ENCODE assay signal across 26 cellular contexts in the genomic region with DNA sequence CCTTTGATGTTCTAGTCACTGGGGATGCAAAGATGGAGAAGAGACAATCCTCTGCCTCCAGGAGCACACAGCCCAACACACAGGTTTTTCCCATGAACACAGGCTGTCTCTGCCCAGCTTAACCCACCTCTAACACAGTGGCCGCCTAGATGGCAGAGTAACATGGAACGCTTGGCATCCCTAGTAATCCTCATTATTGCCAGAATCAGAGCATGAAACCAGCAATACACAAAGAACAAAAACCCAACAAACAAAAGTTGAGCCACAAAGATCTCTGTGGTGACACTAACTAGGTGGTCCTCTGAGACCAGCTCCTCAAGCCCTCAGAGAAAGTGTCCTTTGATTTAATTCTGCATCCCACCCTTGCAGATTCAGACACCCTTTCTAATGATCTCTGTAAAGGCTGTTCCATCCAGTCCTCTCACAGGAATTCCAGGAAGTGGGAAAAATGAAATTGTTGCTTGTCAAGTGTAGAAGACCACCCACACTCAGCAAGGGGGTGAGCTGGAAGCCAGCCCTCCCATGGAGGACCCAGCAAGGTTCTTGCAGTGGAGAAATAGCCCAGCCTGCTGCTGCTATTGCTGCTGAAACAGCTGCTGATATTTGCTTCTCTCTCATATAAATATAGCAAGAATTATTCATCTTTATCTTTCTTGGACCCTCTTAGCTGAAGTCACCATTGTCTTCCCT.
"Had no signal": no experiment of that assay in that cellular context is flagged by ENCODE, and none has a peak within 500 bp of the region (broad histone marks: within the 10 kb centered on the region; RNA-seq: fewer than 3 reads in every experiment).

No MANE protein-coding gene starts in this region.

- H3K9me3 Mint-ChIP-seq: activated CD4-positive, alpha-beta memory T cell treated with anti-CD3 and anti-CD28 coated beads for 36 hours; activated CD4-positive, alpha-beta T cell treated with anti-CD3 and anti-CD28 coated beads, Interleukin-2, amount 10 ng/mL, durations not matched to agents 7 days and 5 days; activated naive CD4-positive, alpha-beta T cell treated with anti-CD3 and anti-CD28 coated beads for 36 hours; activated naive CD4-positive, alpha-beta T cell treated with anti-CD3 and anti-CD28 coated beads, Interleukin-2, amount 50 U/mL, for 72 hours; activated T-cell treated with anti-CD3 and anti-CD28 coated beads, Interleukin-2, amount 50 U/mL, for 4 hours; activated T-helper 1 cell treated with anti-CD3 and anti-CD28 coated beads, Interleukin-12 subunit alpha, Interleukin-12 subunit beta, Interleukin-2, Interleukin-4 antibody, amounts not matched to agents 30 ng/mL and 10 ng/mL and 1 ng/mL, durations not matched to agents 14 hours and 24 hours and 36 hours had no signal

- H3K4me1 ChIP-seq: adrenal gland had no signal

- H3K27me3 Mint-ChIP-seq: activated CD4-positive, alpha-beta memory T cell treated with anti-CD3 and anti-CD28 coated beads for 36 hours; activated CD4-positive, alpha-beta T cell treated with anti-CD3 and anti-CD28 coated beads, Interleukin-2, amount 10 ng/mL, durations not matched to agents 7 days and 5 days had no signal

- DNase-seq: activated CD4-positive, alpha-beta memory T cell treated with anti-CD3 and anti-CD28 coated beads for 36 hours; activated CD4-positive, alpha-beta T cell treated with anti-CD3 and anti-CD28 coated beads, Interleukin-2, amount 10 ng/mL, durations not matched to agents 7 days and 5 days; activated CD8-positive, alpha-beta memory T cell treated with anti-CD3 and anti-CD28 coated beads, Interleukin-2, amount 50 U/mL, for 4 hours; activated gamma-delta T cell treated with Interleukin-2 at 50 U/mL for 16 hours; activated naive CD4-positive, alpha-beta T cell treated with anti-CD3 and anti-CD28 coated beads for 36 hours; activated T-cell treated with anti-CD3 and anti-CD28 coated beads for 4 hours; activated T-cell treated with anti-CD3 and anti-CD28 coated beads, Interleukin-2, amount 50 U/mL, for 4 hours; adrenal gland; brain microvascular endothelial cell; central memory CD4-positive, alpha-beta T cell; Kasumi-1; KBM-7; MG63; NCI-H1092; NCI-H1436 treated with DMSO at 0.1 percent for 48 hours; NCI-H1694 treated with DMSO at 0.1 percent for 48 hours; NCI-H2029; NCI-H345; NCI-H524 treated with DMSO at 0.1 percent for 48 hours; SHP77; SW 1271; T-helper 1 cell; T1000 had no signal

- ATAC-seq: activated naive CD4-positive, alpha-beta T cell treated with anti-CD3 and anti-CD28 coated beads, Interleukin-2, amount 50 U/mL, for 72 hours; activated T-cell treated with anti-CD3 and anti-CD28 coated beads, Interleukin-2, amount 50 U/mL, for 4 hours; Panc1 had no signal

- H3K36me3 ChIP-seq: adrenal gland, brain microvascular endothelial cell, MG63 had no signal

- H3K9me3 ChIP-seq: adrenal gland, MG63 had no signal

- H3K4me3 ChIP-seq: adrenal gland, MG63 had no signal

- H3K27ac Mint-ChIP-seq: activated CD4-positive, alpha-beta memory T cell treated with anti-CD3 and anti-CD28 coated beads for 36 hours; activated CD4-positive, alpha-beta T cell treated with anti-CD3 and anti-CD28 coated beads, Interleukin-2, amount 10 ng/mL, durations not matched to agents 7 days and 5 days; activated naive CD4-positive, alpha-beta T cell treated with anti-CD3 and anti-CD28 coated beads for 36 hours; activated naive CD4-positive, alpha-beta T cell treated with anti-CD3 and anti-CD28 coated beads, Interleukin-2, amount 50 U/mL, for 72 hours; activated T-helper 1 cell treated with anti-CD3 and anti-CD28 coated beads, Interleukin-12 subunit alpha, Interleukin-12 subunit beta, Interleukin-2, Interleukin-4 antibody, amounts not matched to agents 30 ng/mL and 10 ng/mL and 1 ng/mL, durations not matched to agents 14 hours and 24 hours and 36 hours had no signal

- H3K27ac ChIP-seq: adrenal gland, brain microvascular endothelial cell had no signal

- H3K36me3 Mint-ChIP-seq: activated CD4-positive, alpha-beta memory T cell treated with anti-CD3 and anti-CD28 coated beads for 36 hours had no signal

- H3K4me3 Mint-ChIP-seq: activated CD4-positive, alpha-beta memory T cell treated with anti-CD3 and anti-CD28 coated beads for 36 hours; activated CD4-positive, alpha-beta T cell treated with anti-CD3 and anti-CD28 coated beads, Interleukin-2, amount 10 ng/mL, durations not matched to agents 7 days and 5 days; activated naive CD4-positive, alpha-beta T cell treated with anti-CD3 and anti-CD28 coated beads for 36 hours; activated T-cell treated with anti-CD3 and anti-CD28 coated beads, Interleukin-2, amount 50 U/mL, for 4 hours; activated T-helper 1 cell treated with anti-CD3 and anti-CD28 coated beads, Interleukin-12 subunit alpha, Interleukin-12 subunit beta, Interleukin-2, Interleukin-4 antibody, amounts not matched to agents 30 ng/mL and 10 ng/mL and 1 ng/mL, durations not matched to agents 14 hours and 24 hours and 36 hours had no signal

- H3K27me3 ChIP-seq: adrenal gland, brain microvascular endothelial cell, MG63 had no signal
